15 cellular contexts compared by ENCODE assay signal in genomic region chr1:231200417-231201031, GRCh38. TPM values are rescaled to one million over a fixed set of nuclear protein-coding genes. Genes with fewer than 3 reads are reported as not detected.
A peak's percentile ranks its signal among the peaks of the same experiment; 100 is the strongest.
DNase-seq lines count a peak whose midpoint lies in the region; ATAC-seq, FAIRE-seq and TF ChIP-seq lines count a peak whose summit lies in the region.
"Had no signal": no experiment of that assay in that cellular context is flagged by ENCODE, and none has a peak within 500 bp of the region (broad histone marks: within the 10 kb centered on the region; RNA-seq: fewer than 3 reads in every experiment).

No MANE protein-coding gene starts in this region.

- no peak for TF ChIP-seq POLR2A in HepG2 (IDR thresholded peaks at IDR 0.05; ENCODE audit: insufficient read depth in 1 of 2, low read depth in 2 of 2, low read length in 2 of 2)

- H4K20me1 ChIP-seq in HepG2 (ENCODE audit: insufficient read depth, low read length): no peaks in the 10 kb centered on the region

- peaks cover 5% of the 10 kb centered on the region for H3K4me1 Mint-ChIP-seq in activated T-cell treated with anti-CD3 and anti-CD28 coated beads, Interleukin-2, amount 50 U/mL, for 24 hours (ENCODE audit: low read depth)

- H3K27ac ChIP-seq in HepG2 (ENCODE audit: extremely low read length, insufficient read depth, low read length) (no peak overlapping the region), psoas muscle (no peak overlapping the region)

- H3K27me3 Mint-ChIP-seq in activated T-cell treated with anti-CD3 and anti-CD28 coated beads, Interleukin-2, amount 50 U/mL, for 24 hours: peaks cover 2% of the 10 kb centered on the region

- H3K27me3 ChIP-seq in HepG2 (ENCODE audit: control insufficient read depth in 1 of 2, insufficient read depth in 2 of 2, low read length in 2 of 2) (peaks cover 3 to 54% of the 10 kb centered on the region in 2 experiments; a peak in 3 of 5 replicates), psoas muscle (ENCODE audit: insufficient read depth in 3 of 3, low read length in 2 of 3) (peaks cover 0 to 14% (median 0%) of the 10 kb centered on the region in 3 donors)

- H3K27ac Mint-ChIP-seq in activated T-cell treated with anti-CD3 and anti-CD28 coated beads, Interleukin-2, amount 50 U/mL, for 24 hours: no peak overlapping the region
- H3K27ac Mint-ChIP-seq: activated T-cell treated with anti-CD3 and anti-CD28 coated beads, Interleukin-2, amount 50 U/mL, for 72 hours; nephron progenitor cell had no signal

- CTCF ChIA-PET in HepG2 (lab: Yijun Ruan, JAX; ENCODE audit: low intra/inter-chr PET ratio, low total read pairs): no interaction called here

- no peaks in the 10 kb centered on the region for H3K36me3 Mint-ChIP-seq in activated T-cell treated with anti-CD3 and anti-CD28 coated beads, Interleukin-2, amount 50 U/mL, for 24 hours (ENCODE audit: low read depth)

- H3K9me3 ChIP-seq in HepG2 (ENCODE audit: low read length): no peaks in the 10 kb centered on the region
- no peaks in the 10 kb centered on the region for H3K9me3 ChIP-seq in psoas muscle

- no peaks in the 10 kb centered on the region for H3K9me3 Mint-ChIP-seq in activated T-cell treated with anti-CD3 and anti-CD28 coated beads, Interleukin-2, amount 50 U/mL, for 24 hours
- H3K9me3 Mint-ChIP-seq: nephron progenitor cell had no signal

- POLR2A ChIA-PET in HepG2 (lab: Yijun Ruan, JAX): no interaction called here

- TF ChIP-seq CTCF in choroid plexus epithelial cell (conservative IDR thresholded peaks at IDR 0.05; ENCODE audit: low read depth, low read length) (no peak), HepG2 (CRISPR knock-in tag; IDR thresholded peaks at IDR 0.05) (no peak), psoas muscle (IDR thresholded peaks at IDR 0.05) (no peak)

- no peak overlapping the region for H3K4me3 Mint-ChIP-seq in activated T-cell treated with anti-CD3 and anti-CD28 coated beads, Interleukin-2, amount 50 U/mL, for 24 hours
- H3K4me3 Mint-ChIP-seq: activated T-cell treated with anti-CD3 and anti-CD28 coated beads, Interleukin-2, amount 50 U/mL, for 72 hours; nephron progenitor cell had no signal

- BruUV-seq in HepG2 (replicated peaks; lab: Mats Ljungman, UMichigan): no TSS peak

- peaks cover 48% of the 10 kb centered on the region for H3K4me1 ChIP-seq in HepG2 (ENCODE audit: insufficient read depth, low read length)
- H3K4me1 ChIP-seq in psoas muscle: no peaks in the 10 kb centered on the region

- H2AFZ ChIP-seq in HepG2 (ENCODE audit: low read length): no peak overlapping the region

- no peak overlapping the region for H3K4me2 ChIP-seq in HepG2 (ENCODE audit: low read depth, low read length)

- TF ChIP-seq EP300 in HepG2 (IDR thresholded peaks at IDR 0.05; ENCODE audit: low read depth in 2 of 2, low read length in 2 of 2): no peak
- TF ChIP-seq EP300 in HepG2 (CRISPR knock-in tag; IDR thresholded peaks at IDR 0.05; ENCODE audit: borderline replicate concordance): no peak

- no peaks in the 10 kb centered on the region for H3K79me2 ChIP-seq in HepG2 (ENCODE audit: insufficient read depth, low read length)

- 3% methylated on average over 8 of the region's 8 CpGs for WGBS in HepG2 (ENCODE audit: low lambda C conversion rate)
- 57 to 64% (median 63%) methylated on average over 8 of the region's 8 CpGs for WGBS in psoas muscle, 3 donors

- H3K4me3 ChIP-seq in choroid plexus epithelial cell (ENCODE audit: low read depth, low read length) (no peak overlapping the region), HepG2 (replicated peaks in 1 of 3; ENCODE audit: insufficient read depth in 1 of 3, low read depth in 2 of 3, low read length in 3 of 3) (no peak overlapping the region), psoas muscle (no peak overlapping the region)

- no peak for FAIRE-seq in HepG2 (lab: Jason Lieb, UNC)

- H3K36me3 ChIP-seq in HepG2 (replicated peaks in 1 of 2; ENCODE audit: control insufficient read depth in 1 of 2, insufficient read depth in 2 of 2, low read length in 2 of 2) (no peaks in the 10 kb centered on the region), psoas muscle (ENCODE audit: insufficient read depth in 1 of 2, low read depth in 1 of 2) (no peaks in the 10 kb centered on the region)

- peak; percentile 49 for DNase-seq in EH (ENCODE audit: low read depth)
- DNase-seq in OCI-M1 (lab: John Stamatoyannopoulos, UW): peak; percentile 88
- peak; percentile 41 for DNase-seq in choroid plexus epithelial cell (ENCODE audit: low read depth)
- no peak for DNase-seq in HepG2 (ENCODE audit: low spot score)
- no peak for DNase-seq in NCI-H524 treated with DMSO at 0.1 percent for 48 hours (lab: John Stamatoyannopoulos, UW)
- DNase-seq in psoas muscle: no peak
- no peak for DNase-seq in activated T-cell treated with anti-CD3 and anti-CD28 coated beads, Interleukin-2, amount 50 U/mL, for 24 hours
- DNase-seq: activated CD4-positive, alpha-beta T cell treated with anti-CD3 and anti-CD28 coated beads, Interleukin-2, amount 50 U/mL, for 1 hour; activated T-cell treated with anti-CD3 and anti-CD28 coated beads, Interleukin-2, amount 50 U/mL, for 72 hours; amygdala; NCI-H2171 treated with DMSO at 0.1 percent for 48 hours; nephron progenitor cell; stimulated activated naive CD4-positive, alpha-beta T cell; T-helper 9 cell had no signal

- TF ChIP-seq RAD21 in HepG2 (CRISPR knock-in tag; IDR thresholded peaks at IDR 0.05): no peak

- no peak overlapping the region for H3K9ac ChIP-seq in HepG2 (ENCODE audit: insufficient read depth, low read depth, low read length)

- peak; percentile 49 for ATAC-seq in HepG2
- no peak for ATAC-seq in psoas muscle
- ATAC-seq in GM19023 (IDR thresholded peaks at IDR 0.05; ENCODE audit: unreplicated experiment): no peak
- ATAC-seq: activated T-cell treated with anti-CD3 and anti-CD28 coated beads, Interleukin-2, amount 50 U/mL, for 72 hours had no signal

- in situ Hi-C loops in HepG2 (cut with HindIII; ENCODE audit: extremely low pct_ligation_motif_present, low pct_unique_long_range_greater_than_20kb): loop anchor here (25.0 kb wide), 2 partner anchors 413 to 563 kb away; partner anchors contain the start of gene COG2

- intact Hi-C loops in HepG2 (cut with micrococcal nuclease; ENCODE audit: unreplicated experiment): no loop called here
- intact Hi-C loops in psoas muscle (cut with DNase I): no loop called here

TF ChIP-seq in HepG2, 621 proteins besides CTCF, POLR2A, EP300 and RAD21 (continues in another document):
- TF ChIP-seq FOXJ3 (CRISPR knock-in tag; IDR thresholded peaks at IDR 0.05; ENCODE audit: borderline replicate concordance) (no peak), ATF7 (IDR thresholded peaks at IDR 0.05) (peak; percentile 80), ATF7 (CRISPR knock-in tag; IDR thresholded peaks at IDR 0.05) (no peak)

RNA-seq across cellular contexts. Expression of gene TRIM67, which starts 38.7 kb away (rescaled TPM):
- total RNA-seq in HepG2 (2016; rRNA removed; fragmentation: Illumina TruSeq; extraction: Trizol) (not detected in 2 replicates), psoas muscle (under 1 TPM in 1 of 4 donors, not detected in 3; 0.06 TPM)
- not detected in 2 replicates for total RNA-seq in HepG2 (2016; cell fraction: cytosol; rRNA removed; fragmentation: Illumina TruSeq; extraction: Trizol; ENCODE audit: low read depth)
- total RNA-seq in HepG2 (2016; cell fraction: insoluble cytoplasmic fraction; rRNA removed; fragmentation: Illumina TruSeq; extraction: Trizol): not detected in 2 replicates
- 0.03 TPM in 1 of 2 replicates, not detected in the other for total RNA-seq in HepG2 (2016; cell fraction: membrane; rRNA removed; fragmentation: Illumina TruSeq; extraction: Trizol)
- total RNA-seq in HepG2 (2016; cell fraction: nucleus; rRNA removed; fragmentation: Illumina TruSeq; extraction: Trizol): not detected in 2 replicates
- polyA plus RNA-seq in HepG2 (2011; rRNA removed) (under 0.01 TPM in 1 of 2 replicates, not detected in the other), psoas muscle (not detected)
- polyA plus RNA-seq in HepG2 (2011; cell fraction: cytosol; rRNA removed): not detected in 2 replicates
- 0.02 TPM in 1 of 2 replicates, not detected in the other for polyA plus RNA-seq in HepG2 (2011; cell fraction: nucleus; rRNA removed)
- 0.03 TPM in 2 replicates for polyA plus RNA-seq in HepG2 (2012)
- not detected in 2 replicates for polyA plus RNA-seq in HepG2 (2016; cell fraction: cytosol; fragmentation: Illumina TruSeq; extraction: Trizol; ENCODE audit: low read depth)
- not detected in 2 replicates for polyA plus RNA-seq in HepG2 (2016; cell fraction: insoluble cytoplasmic fraction; fragmentation: Illumina TruSeq; extraction: Trizol; ENCODE audit: low read depth)
- polyA plus RNA-seq in HepG2 (2016; cell fraction: membrane; fragmentation: Illumina TruSeq; extraction: Trizol; ENCODE audit: low read depth): not detected in 2 replicates
- not detected in 2 replicates for polyA plus RNA-seq in HepG2 (2016; cell fraction: nucleus; fragmentation: Illumina TruSeq; extraction: Trizol; ENCODE audit: insufficient read depth, low read depth)
- 0.04 TPM in 1 of 2 replicates, not detected in the other for polyA minus RNA-seq in HepG2 (2011; rRNA and poly(A)+ RNA removed; ENCODE audit: low replicate concordance)
- not detected in 2 replicates for polyA minus RNA-seq in HepG2 (2011; cell fraction: cytosol; rRNA and poly(A)+ RNA removed)
- polyA minus RNA-seq in HepG2 (2011; cell fraction: nucleus; rRNA and poly(A)+ RNA removed): under 0.01 TPM in 2 replicates

RNA-seq across cellular contexts. Expression of gene GNPAT, which starts 40.5 kb away (rescaled TPM):
- total RNA-seq in HepG2 (2016; rRNA removed; fragmentation: Illumina TruSeq; extraction: Trizol): 114 and 153 TPM in 2 replicates
- total RNA-seq in HepG2 (2016; cell fraction: cytosol; rRNA removed; fragmentation: Illumina TruSeq; extraction: Trizol; ENCODE audit: low read depth): 43.6 and 44.9 TPM in 2 replicates
- total RNA-seq in HepG2 (2016; cell fraction: insoluble cytoplasmic fraction; rRNA removed; fragmentation: Illumina TruSeq; extraction: Trizol): 115 and 154 TPM in 2 replicates
- total RNA-seq in HepG2 (2016; cell fraction: membrane; rRNA removed; fragmentation: Illumina TruSeq; extraction: Trizol): 112 and 113 TPM in 2 replicates
- total RNA-seq in HepG2 (2016; cell fraction: nucleus; rRNA removed; fragmentation: Illumina TruSeq; extraction: Trizol): 69.6 and 78.0 TPM in 2 replicates
- 48.6 and 58.3 TPM in 2 replicates for polyA plus RNA-seq in HepG2 (2011; rRNA removed)
- polyA plus RNA-seq in HepG2 (2011; cell fraction: cytosol; rRNA removed): 24.1 and 35.3 TPM in 2 replicates
- polyA plus RNA-seq in HepG2 (2011; cell fraction: nucleus; rRNA removed): 54.5 and 54.9 TPM in 2 replicates
- polyA plus RNA-seq in HepG2 (2012): 56.1 and 60.9 TPM in 2 replicates
- 34.1 and 42.7 TPM in 2 replicates for polyA plus RNA-seq in HepG2 (2016; cell fraction: cytosol; fragmentation: Illumina TruSeq; extraction: Trizol; ENCODE audit: low read depth)
- polyA plus RNA-seq in HepG2 (2016; cell fraction: insoluble cytoplasmic fraction; fragmentation: Illumina TruSeq; extraction: Trizol; ENCODE audit: low read depth): 112 and 114 TPM in 2 replicates
- 70.4 and 72.1 TPM in 2 replicates for polyA plus RNA-seq in HepG2 (2016; cell fraction: membrane; fragmentation: Illumina TruSeq; extraction: Trizol; ENCODE audit: low read depth)
- 110 and 111 TPM in 2 replicates for polyA plus RNA-seq in HepG2 (2016; cell fraction: nucleus; fragmentation: Illumina TruSeq; extraction: Trizol; ENCODE audit: insufficient read depth, low read depth)
- polyA minus RNA-seq in HepG2 (2011; rRNA and poly(A)+ RNA removed; ENCODE audit: low replicate concordance): 29.1 and 41.3 TPM in 2 replicates
- polyA minus RNA-seq in HepG2 (2011; cell fraction: cytosol; rRNA and poly(A)+ RNA removed): 45.6 and 55.3 TPM in 2 replicates
- polyA minus RNA-seq in HepG2 (2011; cell fraction: nucleus; rRNA and poly(A)+ RNA removed): 66.1 and 72.4 TPM in 2 replicates
- 10 to 100 TPM; 65.8 to 77.6 (median 73.4) TPM for total RNA-seq in psoas muscle
- 100 to 1,000 TPM in 1 of 3 donors, 10 to 100 TPM in 2; 45.5 to 112 (median 70.9) TPM for polyA plus RNA-seq in psoas muscle

Comparison
In these comparisons a context has a peak if more than half of its experiments do, and no peak if none do; other contexts are left out.
1. DNase-seq: peak in EH (single experiment), OCI-M1 (single experiment) and choroid plexus epithelial cell (single experiment); none in HepG2 (single experiment), NCI-H524 treated with DMSO at 0.1 percent for 48 hours (single experiment), psoas muscle (0 of 2) and activated T-cell treated with anti-CD3 and anti-CD28 coated beads, Interleukin-2, amount 50 U/mL, for 24 hours (single experiment).